9 cellular contexts compared by ENCODE assay signal in the genomic region with DNA sequence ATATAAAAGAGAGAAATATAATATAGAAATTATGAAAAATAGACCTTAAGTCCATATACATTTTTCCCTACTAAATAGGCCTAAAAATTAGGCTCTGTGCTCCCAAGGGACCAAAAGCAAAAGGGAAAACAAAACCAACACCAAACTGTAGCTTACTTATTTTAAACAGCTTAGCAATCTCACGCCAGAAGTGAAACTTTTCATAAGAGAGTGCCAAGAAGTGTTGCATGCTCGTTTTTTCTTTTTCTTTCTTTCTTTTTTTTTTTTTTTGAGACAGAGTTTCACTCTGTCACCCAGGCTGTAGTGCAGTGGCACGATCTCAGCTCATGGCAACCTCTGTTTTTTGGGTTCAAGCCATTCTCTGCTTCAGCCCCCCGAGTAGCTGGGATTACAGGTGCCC.
DNase-seq lines count a peak whose midpoint lies in the region; ATAC-seq and TF ChIP-seq lines count a peak whose summit lies in the region.
"Had no signal": no experiment of that assay in that cellular context is flagged by ENCODE, and none has a peak within 500 bp of the region (broad histone marks: within the 10 kb centered on the region; RNA-seq: fewer than 3 reads in every experiment).

No MANE protein-coding gene starts in this region.

- peak overlapping the region in 2 of 6 donors; percentile 69 to 87 for H3K27ac Mint-ChIP-seq in naive B cell
- no peak overlapping the region for H3K27ac Mint-ChIP-seq in MCF 10A (ENCODE audit: low read depth, unreplicated experiment)
- H3K27ac Mint-ChIP-seq in CD8-positive, alpha-beta memory T cell: no peak overlapping the region
- H3K27ac Mint-ChIP-seq: T-helper 1 cell treated with Interleukin-12 subunit alpha and Interleukin-12 subunit beta and Interleukin-4 antibody, amounts not matched to agents 30 μg/mL and 1 μg/mL, for 36 hours had no signal

- no TSS peak for BruUV-seq in MCF 10A (replicated peaks; lab: Mats Ljungman, UMichigan)

- no peaks in the 10 kb centered on the region for H3K4me1 ChIP-seq in CD8-positive, alpha-beta memory T cell (ENCODE audit: insufficient read depth, low read length)

- DNase-seq in naive B cell (peak; percentile 1), MCF 10A (ENCODE audit: unreplicated experiment) (no peak)
- DNase-seq in activated CD8-positive, alpha-beta memory T cell treated with anti-CD3 and anti-CD28 coated beads, Interleukin-2, amount 50 U/mL, for 48 hours: no peak
- DNase-seq in CD8-positive, alpha-beta memory T cell: no peak
- DNase-seq: H7 had no signal

- intact Hi-C loops in MCF 10A (cut with micrococcal nuclease): no loop called here

- no peaks in the 10 kb centered on the region for H3K36me3 ChIP-seq in CD8-positive, alpha-beta memory T cell (ENCODE audit: insufficient read depth, low read length)

- H3K27ac ChIP-seq in CD8-positive, alpha-beta memory T cell (ENCODE audit: low read depth, low read length): no peak overlapping the region

- peaks cover 0 to 10% (median 0%) of the 10 kb centered on the region in 7 donors for H3K9me3 Mint-ChIP-seq in naive B cell
- no peaks in the 10 kb centered on the region for H3K9me3 Mint-ChIP-seq in MCF 10A (ENCODE audit: unreplicated experiment)
- peaks cover 0 to 2% (median 0%) of the 10 kb centered on the region in 5 donors for H3K9me3 Mint-ChIP-seq in CD8-positive, alpha-beta memory T cell
- H3K9me3 Mint-ChIP-seq: T-helper 1 cell treated with Interleukin-12 subunit alpha and Interleukin-12 subunit beta and Interleukin-4 antibody, amounts not matched to agents 30 μg/mL and 1 μg/mL, for 36 hours had no signal

- no peak for TF ChIP-seq CTCF in MCF 10A (IDR thresholded peaks at IDR 0.05; ENCODE audit: unreplicated experiment)

- CTCF ChIA-PET in MCF 10A (lab: Yijun Ruan, JAX): interaction anchor here (0.6 to 1.5 kb wide), 5 partner anchors 47 to 1024 kb away, joined by 3 to 6 read pairs (median 4); no protein-coding TSS in a partner anchor
- CTCF ChIA-PET in CD8-positive, alpha-beta memory T cell (lab: Charles Lee): interaction anchor here (1.1 kb wide), 1 partner anchor 11 kb away, joined by 3 read pairs; no protein-coding TSS in a partner anchor

- no peaks in the 10 kb centered on the region for H3K27me3 Mint-ChIP-seq in naive B cell
- no peaks in the 10 kb centered on the region for H3K27me3 Mint-ChIP-seq in MCF 10A (ENCODE audit: insufficient read depth, unreplicated experiment)
- peaks cover 3 to 4% of the 10 kb centered on the region in 2 donors for H3K27me3 Mint-ChIP-seq in CD8-positive, alpha-beta memory T cell

- H3K36me3 Mint-ChIP-seq in naive B cell (no peaks in the 10 kb centered on the region), MCF 10A (ENCODE audit: insufficient read depth, unreplicated experiment) (no peaks in the 10 kb centered on the region)
- H3K36me3 Mint-ChIP-seq in CD8-positive, alpha-beta memory T cell: no peaks in the 10 kb centered on the region

- no peaks in the 10 kb centered on the region for H3K9me3 ChIP-seq in CD8-positive, alpha-beta memory T cell (ENCODE audit: low read length)

- no peak overlapping the region for H3K4me3 ChIP-seq in CD8-positive, alpha-beta memory T cell (ENCODE audit: low read length)

- POLR2A ChIA-PET in MCF 10A (lab: Yijun Ruan, JAX): no interaction called here
- POLR2A ChIA-PET in CD8-positive, alpha-beta memory T cell (lab: Charles Lee): no interaction called here

- H3K4me3 Mint-ChIP-seq in naive B cell (no peak overlapping the region), MCF 10A (ENCODE audit: unreplicated experiment) (no peak overlapping the region)
- H3K4me3 Mint-ChIP-seq in CD8-positive, alpha-beta memory T cell: no peak overlapping the region
- H3K4me3 Mint-ChIP-seq: T-helper 1 cell treated with Interleukin-12 subunit alpha and Interleukin-12 subunit beta and Interleukin-4 antibody, amounts not matched to agents 30 μg/mL and 1 μg/mL, for 36 hours had no signal

- peaks cover 4 to 7% (median 5%) of the 10 kb centered on the region in 3 donors for H3K4me1 Mint-ChIP-seq in naive B cell
- H3K4me1 Mint-ChIP-seq in MCF 10A (ENCODE audit: insufficient read depth, unreplicated experiment): peaks cover 6% of the 10 kb centered on the region
- H3K4me1 Mint-ChIP-seq in CD8-positive, alpha-beta memory T cell: no peaks in the 10 kb centered on the region

- no peaks in the 10 kb centered on the region for H3K27me3 ChIP-seq in CD8-positive, alpha-beta memory T cell (ENCODE audit: insufficient read depth, low read length, poor library complexity, severe bottlenecking)

- ATAC-seq in GM18909 (IDR thresholded peaks at IDR 0.05; ENCODE audit: poor library complexity, unreplicated experiment) (peak; percentile 95), GM21619 (IDR thresholded peaks at IDR 0.05; ENCODE audit: unreplicated experiment) (peak; percentile 97), HG03108 (IDR thresholded peaks at IDR 0.05; ENCODE audit: unreplicated experiment) (peak; percentile 98), naive B cell (ENCODE audit: low read depth in 2 of 2) (no peak)

Comparison
In these comparisons a context has a peak if more than half of its experiments do, and no peak if none do; other contexts are left out.
1. ATAC-seq: peak in GM18909 (single experiment), GM21619 (single experiment) and HG03108 (single experiment); none in naive B cell (0 of 2).